In the genomic region with DNA sequence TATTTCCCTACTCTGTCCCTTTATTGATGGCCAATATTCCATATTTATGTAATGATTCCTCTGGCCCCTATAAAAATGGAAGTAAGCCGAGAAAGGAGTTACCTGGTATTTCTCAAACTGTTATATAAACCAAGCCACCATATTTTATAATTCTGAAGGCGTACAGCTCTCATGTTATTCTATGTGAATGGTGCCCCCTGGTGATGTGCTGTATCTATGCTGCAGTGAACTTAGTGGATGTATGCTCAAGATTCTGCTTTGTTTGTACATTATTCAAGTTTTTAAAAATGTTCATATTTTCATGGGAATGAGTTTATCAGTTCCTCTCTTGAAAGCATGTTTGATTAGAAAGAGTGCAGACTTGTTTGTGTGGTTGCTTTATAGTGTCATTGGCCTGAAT, we compare ENCODE assay signal across 8 cellular contexts.
DNase-seq lines count a peak whose midpoint lies in the region; ATAC-seq and TF ChIP-seq lines count a peak whose summit lies in the region.

No MANE protein-coding gene starts in this region.

- 25 to 26% methylated on average over 2 of the region's 2 CpGs for whole genome bisulfite sequencing in thyroid gland, 2 donors

- peak; percentile 76 to 77 for ATAC-seq in left cardiac atrium
- no peak for ATAC-seq in GM21576 (IDR thresholded peaks at IDR 0.05; ENCODE audit: unreplicated experiment)
- ATAC-seq in HG03354 (IDR thresholded peaks at IDR 0.05; ENCODE audit: poor library complexity, severe bottlenecking, unreplicated experiment), result no peak

- H3K27ac ChIP-seq in thyroid gland, result no peak overlapping the region

- TF ChIP-seq CTCF in thyroid gland (IDR thresholded peaks at IDR 0.05), result peak; percentile 21 to 90 (median 66)

- TF ChIP-seq POLR2A in thyroid gland (IDR thresholded peaks at IDR 0.05), result no peak

- peak; percentile 64 for DNase-seq in A172 (ENCODE audit: low spot score)
- DNase-seq in HCEC 1CT, result peak; percentile 6
- peak; percentile 70 for DNase-seq in SK-MEL-5 (ENCODE audit: low read depth, low spot score)
- DNase-seq in left cardiac atrium, result peak; percentile 32
- peak; percentile 67 to 70 for DNase-seq in thyroid gland
- no peak for DNase-seq in CD1c-positive myeloid dendritic cell (ENCODE audit: extremely low spot score)

- no peaks in the 10 kb centered on the region for H3K36me3 ChIP-seq in thyroid gland

- H3K27me3 ChIP-seq in thyroid gland, result no peaks in the 10 kb centered on the region

- intact Hi-C loops in left cardiac atrium (cut with DNase I) (loop anchor here (2.0 to 5.0 kb wide), 3 partner anchors 172 to 427 kb away; no protein-coding TSS in a partner anchor), thyroid gland (cut with DNase I) (no loop called here)

- H3K4me1 ChIP-seq in thyroid gland, result no peaks in the 10 kb centered on the region

- in situ Hi-C loops in SK-MEL-5 (cut with HindIII; ENCODE audit: low pct_unique_long_range_greater_than_20kb, low sequenced_read_pairs), result no loop called here

- H3K9me3 ChIP-seq in thyroid gland, result no peaks in the 10 kb centered on the region

- no peak overlapping the region for H3K4me3 ChIP-seq in thyroid gland (replicated peaks in 1 of 3)

Comparison
In these comparisons a context has a peak if more than half of its experiments do, and no peak if none do; other contexts are left out.
1. ATAC-seq: peak in left cardiac atrium (2 of 2); none in GM21576 (single experiment) and HG03354 (single experiment).